Comparison of ENCODE assay signal across 1 cellular context in genomic region chr14:104985675-104986486, GRCh38.
TF ChIP-seq lines count a peak whose summit lies in the region.

TSS of gene CLBA1 (plus strand) at chr14:104985788. CDS start at chr14:104986432, 644 bp downstream.

TF ChIP-seq in HepG2, 621 proteins besides CTCF, POLR2A, EP300 and RAD21 (continued from another document and continues in another):
- TF ChIP-seq ZNF318 (CRISPR knock-in tag; IDR thresholded peaks at IDR 0.05): no peak
- no peak for TF ChIP-seq CHD2 (IDR thresholded peaks at IDR 0.05; ENCODE audit: low read depth, low read length)
- TF ChIP-seq NKX3-1 (CRISPR knock-in tag; IDR thresholded peaks at IDR 0.05): no peak
- TF ChIP-seq GTF3A (CRISPR knock-in tag; conservative IDR thresholded peaks at IDR 0.05): no peak
- no peak for TF ChIP-seq CENPT (CRISPR knock-in tag; IDR thresholded peaks at IDR 0.05; ENCODE audit: low read depth)
- TF ChIP-seq HCFC1 (IDR thresholded peaks at IDR 0.05; ENCODE audit: low read depth, low read length): no peak
- TF ChIP-seq CCAR2 (optimal IDR thresholded peaks at IDR 0.05; ENCODE audit: low read depth, low read length): no peak
- 0 out of 2 replicates have a peak, but pooled peaks have one; percentile 4 for TF ChIP-seq TOPORS (CRISPR knock-in tag; IDR thresholded peaks at IDR 0.05)
- no peak for TF ChIP-seq ARHGAP35 (CRISPR knock-in tag; IDR thresholded peaks at IDR 0.05; ENCODE audit: borderline replicate concordance)
- no peak for TF ChIP-seq ZNF205 (CRISPR knock-in tag; IDR thresholded peaks at IDR 0.05)
- TF ChIP-seq HES4 (CRISPR knock-in tag; IDR thresholded peaks at IDR 0.05; ENCODE audit: borderline replicate concordance): no peak
- no peak for TF ChIP-seq PAF1 (CRISPR knock-in tag; IDR thresholded peaks at IDR 0.05)
- TF ChIP-seq HNRNPL (IDR thresholded peaks at IDR 0.05; ENCODE audit: low read depth, low read length): no peak
- no peak for TF ChIP-seq ZNF432 (CRISPR knock-in tag; IDR thresholded peaks at IDR 0.05; ENCODE audit: borderline replicate concordance)
- TF ChIP-seq HNRNPLL (IDR thresholded peaks at IDR 0.05; ENCODE audit: low read depth, low read length, poor library complexity, severe bottlenecking): peak; percentile 75
- TF ChIP-seq RFXAP (CRISPR knock-in tag; IDR thresholded peaks at IDR 0.05; ENCODE audit: borderline replicate concordance): no peak
- TF ChIP-seq ZNF12 (CRISPR knock-in tag; IDR thresholded peaks at IDR 0.05): no peak
- TF ChIP-seq ELK4 (CRISPR knock-in tag; IDR thresholded peaks at IDR 0.05; ENCODE audit: borderline replicate concordance): no peak
- TF ChIP-seq ZNF280D (CRISPR knock-in tag; IDR thresholded peaks at IDR 0.05): no peak
- TF ChIP-seq FOSL1 (CRISPR knock-in tag; IDR thresholded peaks at IDR 0.05; ENCODE audit: borderline replicate concordance): no peak
- no peak for TF ChIP-seq TAF1 (CRISPR knock-in tag; IDR thresholded peaks at IDR 0.05)
- TF ChIP-seq ZNF605 (CRISPR knock-in tag; IDR thresholded peaks at IDR 0.05): no peak; the same call in 1 of the 2 replicates
- no peak for TF ChIP-seq NR3C1 (CRISPR knock-in tag; IDR thresholded peaks at IDR 0.05)
- no peak for TF ChIP-seq SYNCRIP (IDR thresholded peaks at IDR 0.05; ENCODE audit: insufficient read depth, low read depth, low read length)
- no peak for TF ChIP-seq ZNF644 (CRISPR knock-in tag; IDR thresholded peaks at IDR 0.05; ENCODE audit: low read depth)
- peak; percentile 97 for TF ChIP-seq GMEB1 (CRISPR knock-in tag; IDR thresholded peaks at IDR 0.05; ENCODE audit: borderline replicate concordance)
- TF ChIP-seq ZNF180 (CRISPR knock-in tag; IDR thresholded peaks at IDR 0.05; ENCODE audit: borderline replicate concordance, low read depth): no peak
- no peak for TF ChIP-seq ZNF501 (CRISPR knock-in tag; IDR thresholded peaks at IDR 0.05)
- no peak for TF ChIP-seq ZNF256 (CRISPR knock-in tag; conservative IDR thresholded peaks at IDR 0.05)
- TF ChIP-seq ZMAT5 (CRISPR knock-in tag; IDR thresholded peaks at IDR 0.05; ENCODE audit: borderline replicate concordance, low read depth): no peak
- TF ChIP-seq ZSCAN21 (CRISPR knock-in tag; IDR thresholded peaks at IDR 0.05; ENCODE audit: borderline replicate concordance): no peak
- TF ChIP-seq TFE3 (CRISPR knock-in tag; IDR thresholded peaks at IDR 0.05): no peak
- no peak for TF ChIP-seq U2AF2 (IDR thresholded peaks at IDR 0.05; ENCODE audit: low read depth, low read length)
- no peak for TF ChIP-seq ZFP36 (IDR thresholded peaks at IDR 0.05; ENCODE audit: borderline replicate concordance, low read depth, low read length, partially characterized antibody)
- no peak for TF ChIP-seq ZNF510 (CRISPR knock-in tag; IDR thresholded peaks at IDR 0.05; ENCODE audit: low read depth)
- TF ChIP-seq ZNF879 (CRISPR knock-in tag; IDR thresholded peaks at IDR 0.05): no peak
- TF ChIP-seq ZNF235 (CRISPR knock-in tag; IDR thresholded peaks at IDR 0.05; ENCODE audit: borderline replicate concordance): no peak
- TF ChIP-seq ZBTB4 (CRISPR knock-in tag; IDR thresholded peaks at IDR 0.05; ENCODE audit: borderline replicate concordance): no peak
- no peak for TF ChIP-seq ZFP37 (CRISPR knock-in tag; IDR thresholded peaks at IDR 0.05; ENCODE audit: borderline replicate concordance)
- TF ChIP-seq CENPBD1 (CRISPR knock-in tag; IDR thresholded peaks at IDR 0.05; ENCODE audit: borderline replicate concordance, low read depth): no peak
- 0 out of 2 replicates have a peak, but pooled peaks have one; percentile 25 for TF ChIP-seq ZNF124 (CRISPR knock-in tag; IDR thresholded peaks at IDR 0.05)
- TF ChIP-seq ZSCAN20 (CRISPR knock-in tag; IDR thresholded peaks at IDR 0.05; ENCODE audit: borderline replicate concordance): no peak
- TF ChIP-seq NR2F1 (CRISPR knock-in tag; IDR thresholded peaks at IDR 0.05): no peak
- peak; percentile 56 for TF ChIP-seq SP2 (CRISPR knock-in tag; IDR thresholded peaks at IDR 0.05)
- no peak for TF ChIP-seq ZNF282 (IDR thresholded peaks at IDR 0.05; ENCODE audit: partially characterized antibody)
